Comparison of ENCODE assay signal across 8 cellular contexts in the genomic region with DNA sequence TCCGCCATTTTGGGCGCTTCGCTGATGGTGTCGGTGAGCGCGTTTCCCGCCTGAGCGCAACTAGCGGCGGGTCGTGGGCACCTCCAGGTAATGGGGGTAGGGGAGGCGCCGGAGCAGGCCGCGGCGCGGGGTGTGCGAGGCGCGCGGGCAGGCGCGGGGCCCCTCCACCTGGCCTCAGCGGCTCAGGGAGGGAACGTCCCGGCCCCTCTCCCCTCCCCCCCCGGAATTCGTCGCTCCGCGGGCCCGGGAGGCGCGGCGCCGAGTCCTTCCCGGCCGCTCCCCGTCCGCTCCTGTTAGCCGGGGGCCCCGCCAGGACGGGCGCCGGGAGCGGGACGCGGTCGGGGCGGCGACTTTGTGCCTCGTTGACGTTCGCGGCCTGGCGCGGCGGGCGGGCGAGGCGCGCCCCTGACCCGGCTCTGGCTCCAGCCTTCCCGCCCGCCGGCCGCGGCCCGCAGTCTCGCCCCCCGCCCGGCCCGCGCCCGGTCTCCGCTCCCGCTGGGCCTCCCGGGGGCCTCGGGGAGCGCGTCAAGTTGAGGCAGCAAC. TPM values are rescaled to one million over a fixed set of nuclear protein-coding genes. Genes with fewer than 3 reads are reported as not detected.
A peak's percentile ranks its signal among the peaks of the same experiment; 100 is the strongest.
DNase-seq lines count a peak whose midpoint lies in the region; ATAC-seq lines count a peak whose summit lies in the region.

A gene with protein sequence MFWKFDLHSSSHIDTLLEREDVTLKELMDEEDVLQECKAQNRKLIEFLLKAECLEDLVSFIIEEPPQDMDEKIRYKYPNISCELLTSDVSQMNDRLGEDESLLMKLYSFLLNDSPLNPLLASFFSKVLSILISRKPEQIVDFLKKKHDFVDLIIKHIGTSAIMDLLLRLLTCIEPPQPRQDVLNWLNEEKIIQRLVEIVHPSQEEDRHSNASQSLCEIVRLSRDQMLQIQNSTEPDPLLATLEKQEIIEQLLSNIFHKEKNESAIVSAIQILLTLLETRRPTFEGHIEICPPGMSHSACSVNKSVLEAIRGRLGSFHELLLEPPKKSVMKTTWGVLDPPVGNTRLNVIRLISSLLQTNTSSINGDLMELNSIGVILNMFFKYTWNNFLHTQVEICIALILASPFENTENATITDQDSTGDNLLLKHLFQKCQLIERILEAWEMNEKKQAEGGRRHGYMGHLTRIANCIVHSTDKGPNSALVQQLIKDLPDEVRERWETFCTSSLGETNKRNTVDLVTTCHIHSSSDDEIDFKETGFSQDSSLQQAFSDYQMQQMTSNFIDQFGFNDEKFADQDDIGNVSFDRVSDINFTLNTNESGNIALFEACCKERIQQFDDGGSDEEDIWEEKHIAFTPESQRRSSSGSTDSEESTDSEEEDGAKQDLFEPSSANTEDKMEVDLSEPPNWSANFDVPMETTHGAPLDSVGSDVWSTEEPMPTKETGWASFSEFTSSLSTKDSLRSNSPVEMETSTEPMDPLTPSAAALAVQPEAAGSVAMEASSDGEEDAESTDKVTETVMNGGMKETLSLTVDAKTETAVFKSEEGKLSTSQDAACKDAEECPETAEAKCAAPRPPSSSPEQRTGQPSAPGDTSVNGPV (plus strand): TSS at position 12 of the 543 bp plus-strand sequence. CDS start 76,913 bp downstream, outside the sequence.

- POLR2A ChIA-PET in naive thymus-derived CD8-positive, alpha-beta T cell (lab: Charles Lee), result interaction anchor here (1.0 to 1.4 kb wide), 2 partner anchors 20 to 60 kb away, joined by 3 to 4 read pairs; no protein-coding TSS in a partner anchor

- peak within 1 kb of the TSS; percentile 94 to 99 (median 98) for H3K27ac Mint-ChIP-seq in naive thymus-derived CD8-positive, alpha-beta T cell

- peak within 1 kb of the TSS; percentile 77 for H3K27ac ChIP-seq in epithelial cell of prostate

- H3K9me3 Mint-ChIP-seq in naive thymus-derived CD8-positive, alpha-beta T cell, result no peaks in the 10 kb centered on the region

- H3K4me1 Mint-ChIP-seq in naive thymus-derived CD8-positive, alpha-beta T cell, result peaks cover 23 to 52% (median 43%) of the 10 kb centered on the region in 4 donors

- peak within 1 kb of the TSS; percentile 76 to 98 (median 94) for H3K4me3 Mint-ChIP-seq in naive thymus-derived CD8-positive, alpha-beta T cell

- H3K27me3 Mint-ChIP-seq in naive thymus-derived CD8-positive, alpha-beta T cell, result no peaks in the 10 kb centered on the region

- ATAC-seq in GM18519 (IDR thresholded peaks at IDR 0.05; ENCODE audit: low FRiP score, unreplicated experiment), result peak; percentile 24
- peak; percentile 25 for ATAC-seq in HG02610 (IDR thresholded peaks at IDR 0.05; ENCODE audit: unreplicated experiment)
- ATAC-seq in naive thymus-derived CD8-positive, alpha-beta T cell, result peak in 1 of 2 donors; percentile 2

- no peak for DNase-seq in RPMI7951 (ENCODE audit: low read depth)
- DNase-seq in epithelial cell of prostate (ENCODE audit: low read depth, low spot score), result no peak
- DNase-seq in naive thymus-derived CD8-positive, alpha-beta T cell, result no peak
- DNase-seq in OCI-M2 (lab: John Stamatoyannopoulos, UW; ENCODE audit: unreplicated experiment), result no peak
- DNase-seq in 8988T, result no peak
- no peak for DNase-seq in EL

- H3K36me3 Mint-ChIP-seq in naive thymus-derived CD8-positive, alpha-beta T cell, result peaks cover 0 to 13% (median 0%) of the 10 kb centered on the region in 3 donors

RNA-seq across cellular contexts. Expression of the gene that starts here (rescaled TPM):
- 92.3 and 113 TPM in 2 replicates for total RNA-seq in RPMI7951 (2014; rRNA removed; shearing (Covaris generic))
- total RNA-seq in naive thymus-derived CD8-positive, alpha-beta T cell, result 100 to 1,000 TPM; 154 to 169 TPM
- 10 to 100 TPM; 44.0 to 46.6 (median 45.1) TPM for polyA plus RNA-seq in naive thymus-derived CD8-positive, alpha-beta T cell
